ENCODE assay signal across 8 cellular contexts in the genomic region with DNA sequence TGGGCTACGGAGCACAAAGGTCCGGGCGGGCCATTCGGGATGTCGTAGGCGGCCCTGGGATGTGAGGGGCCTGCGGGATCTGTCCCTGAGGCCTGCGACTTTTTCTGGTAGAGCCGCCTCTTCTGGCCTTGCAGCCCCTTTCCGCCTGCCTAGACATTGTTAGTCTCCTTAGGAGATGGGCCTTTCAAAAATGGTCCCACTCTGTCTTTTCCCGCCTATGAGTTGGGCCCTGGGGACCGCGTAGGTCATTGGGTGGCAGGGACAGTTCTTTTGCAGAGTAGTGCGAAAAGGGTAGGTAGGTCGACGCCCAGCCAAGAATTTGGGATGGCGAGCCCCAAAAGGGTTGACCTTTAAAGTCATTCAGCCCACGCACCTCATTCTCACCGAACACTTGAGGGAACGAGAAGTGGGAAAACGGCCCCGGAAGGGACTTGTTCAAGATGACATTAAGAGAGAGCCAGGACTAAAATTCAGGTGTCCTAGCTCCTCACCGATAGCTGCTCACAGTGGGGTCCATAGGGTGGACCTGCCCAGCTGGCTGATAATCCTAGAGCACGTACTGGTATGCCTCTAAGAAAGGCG. TPM values are rescaled to one million over a fixed set of nuclear protein-coding genes. Genes with fewer than 3 reads are reported as not detected.
A peak's percentile ranks its signal among the peaks of the same experiment; 100 is the strongest.
DNase-seq lines count a peak whose midpoint lies in the region; ATAC-seq and TF ChIP-seq lines count a peak whose summit lies in the region.

No MANE protein-coding gene starts in this region.

- peaks cover 17% of the 10 kb centered on the region for H3K4me1 Mint-ChIP-seq in MCF 10A (ENCODE audit: insufficient read depth, unreplicated experiment)

- intact Hi-C loops in Right ventricle myocardium superior (cut with DNase I), result no loop called here
- intact Hi-C loops in MCF 10A (cut with micrococcal nuclease), result loop anchor here (1.0 to 5.0 kb wide), 2 partner anchors 11 to 160 kb away; no protein-coding TSS in a partner anchor

- H4K5ac ChIP-seq in mesendoderm (ENCODE audit: low read length), result no peak overlapping the region

- TSS peak; percentile 65 for BruUV-seq in MCF 10A (replicated peaks; lab: Mats Ljungman, UMichigan)

- H3K27me3 Mint-ChIP-seq in MCF 10A (ENCODE audit: insufficient read depth, unreplicated experiment), result no peaks in the 10 kb centered on the region

- H3K27me3 ChIP-seq in cardiac muscle cell, result no peaks in the 10 kb centered on the region
- H3K27me3 ChIP-seq in mesendoderm (ENCODE audit: insufficient read depth, low read length, poor library complexity), result no peaks in the 10 kb centered on the region

- H3K79me2 ChIP-seq in mesendoderm (ENCODE audit: control insufficient read depth, insufficient read depth, low read length), result peaks cover 17% of the 10 kb centered on the region

- H3K23ac ChIP-seq in mesendoderm (ENCODE audit: low read length), result peak overlapping the region; percentile 94

- H3K4ac ChIP-seq in mesendoderm (ENCODE audit: low read depth, low read length), result no peak overlapping the region

- H3K9me3 Mint-ChIP-seq in MCF 10A (ENCODE audit: unreplicated experiment), result no peaks in the 10 kb centered on the region

- H3K4me3 Mint-ChIP-seq in MCF 10A (ENCODE audit: unreplicated experiment), result peak overlapping the region; percentile 87

- peak overlapping the region; percentile 95 for H3K27ac ChIP-seq in cardiac muscle cell
- peak overlapping the region; percentile 99 for H3K27ac ChIP-seq in mesendoderm (ENCODE audit: low read depth, low read length)
- no peak overlapping the region for H3K27ac ChIP-seq in urinary bladder (ENCODE audit: low read depth)

- H2BK15ac ChIP-seq in mesendoderm (replicated peaks; ENCODE audit: low read depth), result no peak overlapping the region

- peak overlapping the region; percentile 99 for H3K56ac ChIP-seq in mesendoderm (ENCODE audit: low read length)

- TF ChIP-seq CTCF in cardiac muscle cell (IDR thresholded peaks at IDR 0.05; ENCODE audit: low read depth, low read length), result no peak
- no peak for TF ChIP-seq CTCF in MCF 10A (IDR thresholded peaks at IDR 0.05; ENCODE audit: unreplicated experiment)

- WGBS in mesendoderm (ENCODE audit: extremely low coverage, insufficient coverage, low lambda C conversion rate), result no CpG with 5 or more reads among the region's 25 CpGs
- WGBS in urinary bladder, result 28% methylated on average over 25 of the region's 25 CpGs

- H3K18ac ChIP-seq in mesendoderm (ENCODE audit: low read length), result no peak overlapping the region

- H3K79me1 ChIP-seq in mesendoderm (ENCODE audit: low read length), result peaks cover 22% of the 10 kb centered on the region

- no peak overlapping the region for H4K8ac ChIP-seq in mesendoderm (ENCODE audit: low read depth, low read length)

- H3K36me3 ChIP-seq in cardiac muscle cell (peaks cover 18% of the 10 kb centered on the region), mesendoderm (ENCODE audit: control insufficient read depth, insufficient read depth, low read length) (peaks cover 5% of the 10 kb centered on the region), urinary bladder (ENCODE audit: insufficient read depth) (no peaks in the 10 kb centered on the region)

- peaks cover 13% of the 10 kb centered on the region for H3K4me1 ChIP-seq in cardiac muscle cell (ENCODE audit: low read depth)
- peaks cover 5% of the 10 kb centered on the region for H3K4me1 ChIP-seq in mesendoderm (ENCODE audit: control insufficient read depth, low read depth, low read length)
- no peaks in the 10 kb centered on the region for H3K4me1 ChIP-seq in urinary bladder (ENCODE audit: insufficient read depth)

- H3K27ac Mint-ChIP-seq in MCF 10A (ENCODE audit: low read depth, unreplicated experiment), result no peak overlapping the region

- H2AK5ac ChIP-seq in mesendoderm (ENCODE audit: low read length), result peak overlapping the region; percentile 69

- peak overlapping the region; percentile 63 for H2BK5ac ChIP-seq in mesendoderm (ENCODE audit: low read length)

- no peak for DNase-seq in cardiac muscle cell (ENCODE audit: low read depth in 1 of 2, low spot score in 1 of 2)
- no peak for DNase-seq in Right ventricle myocardium superior
- no peak for DNase-seq in MCF 10A (ENCODE audit: unreplicated experiment)
- DNase-seq in mesendoderm, result no peak
- DNase-seq in SK-N-DZ (ENCODE audit: low spot score), result no peak

- CTCF ChIA-PET in MCF 10A (lab: Yijun Ruan, JAX), result no interaction called here

- no peaks in the 10 kb centered on the region for H3K9me3 ChIP-seq in cardiac muscle cell (ENCODE audit: low read depth)

- peaks cover 46% of the 10 kb centered on the region for H3K36me3 Mint-ChIP-seq in MCF 10A (ENCODE audit: insufficient read depth, unreplicated experiment)

- ATAC-seq in Right ventricle myocardium superior (ENCODE audit: poor library complexity), result no peak
- ATAC-seq in GM18511 (IDR thresholded peaks at IDR 0.05; ENCODE audit: unreplicated experiment), result no peak
- no peak for ATAC-seq in GM18870 (IDR thresholded peaks at IDR 0.05; ENCODE audit: unreplicated experiment)

- POLR2A ChIA-PET in MCF 10A (lab: Yijun Ruan, JAX), result interaction anchor here (0.7 to 1.7 kb wide), 5 partner anchors 12 to 195 kb away, joined by 3 to 8 read pairs (median 5); a partner anchor contains a TSS

- peak overlapping the region; percentile 78 for H3K4me3 ChIP-seq in cardiac muscle cell
- peak overlapping the region; percentile 97 for H3K4me3 ChIP-seq in mesendoderm (ENCODE audit: low read length)
- H3K4me3 ChIP-seq in urinary bladder (ENCODE audit: low read depth, low read length), result peak overlapping the region; percentile 92

- peak overlapping the region; percentile 97 for H3K9ac ChIP-seq in mesendoderm (ENCODE audit: low read length)

- no peak overlapping the region for H2BK120ac ChIP-seq in mesendoderm (ENCODE audit: low read depth, low read length)

- H3K4me2 ChIP-seq in mesendoderm (ENCODE audit: low read length), result peak overlapping the region; percentile 98

RNA-seq across cellular contexts. Expression of a gene that starts 0.8 kb away (rescaled TPM):
- total RNA-seq in cardiac muscle cell (119 and 183 TPM in 2 replicates), Right ventricle myocardium superior (52.2 TPM), MCF 10A (2022) (50.9 and 56.0 TPM in 2 replicates), urinary bladder (19.5 TPM)
- polyA plus RNA-seq in cardiac muscle cell (226 and 269 TPM in 2 replicates), urinary bladder (78.9 TPM)
- polyA plus RNA-seq in mesendoderm (2013, experiment 1 of 2), result 82.6 TPM
- 80.4 TPM for polyA plus RNA-seq in mesendoderm (2013, experiment 2 of 2)
- polyA plus RNA-seq in SK-N-DZ (2014; cell fraction: cytosol; rRNA removed), result 59.8 and 70.2 TPM in 2 replicates
- polyA plus RNA-seq in SK-N-DZ (2014; cell fraction: nucleus; rRNA removed), result 160 and 166 TPM in 2 replicates

RNA-seq across cellular contexts. Expression of a gene that starts 12.6 kb away (rescaled TPM):
- 712 and 1,446 TPM in 2 replicates for total RNA-seq in cardiac muscle cell
- 789 and 1,014 TPM in 2 replicates for polyA plus RNA-seq in cardiac muscle cell
- 1,182 TPM for total RNA-seq in Right ventricle myocardium superior
- total RNA-seq in MCF 10A (2022), result 461 and 466 TPM in 2 replicates
- polyA plus RNA-seq in mesendoderm (2013, experiment 1 of 2), result 485 TPM
- polyA plus RNA-seq in mesendoderm (2013, experiment 2 of 2), result 460 TPM
- total RNA-seq in urinary bladder, result 255 TPM
- polyA plus RNA-seq in urinary bladder, result 851 TPM
- 990 and 1,061 TPM in 2 replicates for polyA plus RNA-seq in SK-N-DZ (2014; cell fraction: cytosol; rRNA removed)
- polyA plus RNA-seq in SK-N-DZ (2014; cell fraction: nucleus; rRNA removed), result 814 and 955 TPM in 2 replicates

RNA-seq across cellular contexts. Expression of a gene that starts 48.2 kb away (rescaled TPM):
- 56.7 and 82.7 TPM in 2 replicates for total RNA-seq in cardiac muscle cell
- polyA plus RNA-seq in cardiac muscle cell, result 59.1 and 60.9 TPM in 2 replicates
- 20.9 TPM for total RNA-seq in Right ventricle myocardium superior
- total RNA-seq in MCF 10A (2022), result 11.7 and 13.4 TPM in 2 replicates
- polyA plus RNA-seq in mesendoderm (2013, experiment 1 of 2), result 20.3 TPM
- polyA plus RNA-seq in mesendoderm (2013, experiment 2 of 2), result 19.6 TPM
- total RNA-seq in urinary bladder, result 13.6 TPM
- polyA plus RNA-seq in urinary bladder, result 8.2 TPM
- polyA plus RNA-seq in SK-N-DZ (2014; cell fraction: cytosol; rRNA removed), result 65.1 and 69.4 TPM in 2 replicates
- polyA plus RNA-seq in SK-N-DZ (2014; cell fraction: nucleus; rRNA removed), result 88.4 and 112 TPM in 2 replicates

RNA-seq across cellular contexts. Expression of a gene that starts 48.7 kb away (rescaled TPM):
- total RNA-seq in cardiac muscle cell, result 0.53 and 0.69 TPM in 2 replicates
- polyA plus RNA-seq in cardiac muscle cell, result 0.92 and 2.9 TPM in 2 replicates
- total RNA-seq in Right ventricle myocardium superior, result 0.35 TPM
- total RNA-seq in MCF 10A (2022), result 2.7 and 7.0 TPM in 2 replicates
- 0.03 TPM for polyA plus RNA-seq in mesendoderm (2013, experiment 1 of 2)
- polyA plus RNA-seq in mesendoderm (2013, experiment 2 of 2), result 0.03 TPM
- total RNA-seq in urinary bladder, result 1.7 TPM
- polyA plus RNA-seq in urinary bladder, result 0.66 TPM
- 1.1 and 2.5 TPM in 2 replicates for polyA plus RNA-seq in SK-N-DZ (2014; cell fraction: cytosol; rRNA removed)
- 0.72 and 1.4 TPM in 2 replicates for polyA plus RNA-seq in SK-N-DZ (2014; cell fraction: nucleus; rRNA removed)
